In genomic region chr2:177331446-177331997, GRCh38 we compare ENCODE assay signal across 14 cellular contexts.
DNase-seq lines count a peak whose midpoint lies in the region; ATAC-seq, FAIRE-seq and TF ChIP-seq lines count a peak whose summit lies in the region.
"Had no signal": no experiment of that assay in that cellular context is flagged by ENCODE, and none has a peak within 500 bp of the region (broad histone marks: within the 10 kb centered on the region; RNA-seq: fewer than 3 reads in every experiment).

No MANE protein-coding gene starts in this region.

- no peak for TF ChIP-seq POLR2A in HepG2 (IDR thresholded peaks at IDR 0.05; ENCODE audit: insufficient read depth in 1 of 2, low read depth in 2 of 2, low read length in 2 of 2)
- no peak for TF ChIP-seq POLR2A in right lobe of liver (IDR thresholded peaks at IDR 0.05)
- no peak for TF ChIP-seq POLR2A in breast epithelium (IDR thresholded peaks at IDR 0.05)

- H3K27ac ChIP-seq in HepG2 (ENCODE audit: extremely low read length, insufficient read depth, low read length) (peak overlapping the region; percentile 1), right lobe of liver (peak overlapping the region in 1 of 3 donors; percentile 39), fibroblast of lung (ENCODE audit: insufficient read depth, low read length) (no peak overlapping the region), breast epithelium (no peak overlapping the region)
- H3K27ac ChIP-seq: brain microvascular endothelial cell had no signal

- no peaks in the 10 kb centered on the region for H3K27me3 Mint-ChIP-seq in osteocyte (ENCODE audit: unreplicated experiment)
- H3K27me3 Mint-ChIP-seq: effector memory CD8-positive, alpha-beta T cell had no signal

- H3K9me3 Mint-ChIP-seq in osteocyte (ENCODE audit: unreplicated experiment): no peaks in the 10 kb centered on the region
- H3K9me3 Mint-ChIP-seq: CD8-positive, alpha-beta T cell; effector memory CD8-positive, alpha-beta T cell; T-helper 1 cell treated with Interleukin-12 subunit alpha and Interleukin-12 subunit beta and Interleukin-4 antibody, amounts not matched to agents 30 μg/mL and 1 μg/mL, for 36 hours had no signal

- no peak for TF ChIP-seq CTCF in HepG2 (CRISPR knock-in tag; IDR thresholded peaks at IDR 0.05)
- no peak for TF ChIP-seq CTCF in right lobe of liver (IDR thresholded peaks at IDR 0.05)
- no peak for TF ChIP-seq CTCF in fibroblast of lung (conservative IDR thresholded peaks at IDR 0.05 in 1 of 2, IDR thresholded peaks at IDR 0.05 in 1 of 2; ENCODE audit: low read depth in 1 of 2, low read length in 2 of 2)
- no peak for TF ChIP-seq CTCF in osteocyte (IDR thresholded peaks at IDR 0.05)
- TF ChIP-seq CTCF in breast epithelium (IDR thresholded peaks at IDR 0.05): no peak

- POLR2A ChIA-PET in HepG2 (lab: Yijun Ruan, JAX): interaction anchor here (0.7 to 0.8 kb wide), 3 partner anchors 67 to 167 kb away, joined by 3 to 4 read pairs (median 3); partner anchors contain the start of gene NFE2L2

- H3K4me1 ChIP-seq in HepG2 (ENCODE audit: insufficient read depth, low read length) (peaks cover 32% of the 10 kb centered on the region), right lobe of liver (peaks cover 0 to 9% (median 0%) of the 10 kb centered on the region in 4 donors), fibroblast of lung (ENCODE audit: control insufficient read depth, extremely low read depth, insufficient read depth, low read length) (peaks cover 6% of the 10 kb centered on the region), breast epithelium (no peaks in the 10 kb centered on the region)

- H3K27ac Mint-ChIP-seq in osteocyte (ENCODE audit: unreplicated experiment): peak overlapping the region; percentile 55
- H3K27ac Mint-ChIP-seq: CD8-positive, alpha-beta T cell; effector memory CD8-positive, alpha-beta T cell; T-helper 1 cell treated with Interleukin-12 subunit alpha and Interleukin-12 subunit beta and Interleukin-4 antibody, amounts not matched to agents 30 μg/mL and 1 μg/mL, for 36 hours had no signal

- TF ChIP-seq EP300 in HepG2 (IDR thresholded peaks at IDR 0.05; ENCODE audit: low read depth in 2 of 2, low read length in 2 of 2) (no peak), HepG2 (CRISPR knock-in tag; IDR thresholded peaks at IDR 0.05; ENCODE audit: borderline replicate concordance) (no peak)

- no peaks in the 10 kb centered on the region for H3K36me3 Mint-ChIP-seq in osteocyte (ENCODE audit: unreplicated experiment)
- H3K36me3 Mint-ChIP-seq: CD8-positive, alpha-beta T cell had no signal

- WGBS in HepG2 (ENCODE audit: low lambda C conversion rate): 91% methylated on average over 8 of the region's 8 CpGs
- WGBS in right lobe of liver (ENCODE audit: insufficient coverage, low coverage, low lambda C conversion rate, missing lambda C conversion rate): 61% methylated on average over 6 of the region's 8 CpGs

- H3K36me3 ChIP-seq in HepG2 (replicated peaks in 1 of 2; ENCODE audit: control insufficient read depth in 1 of 2, insufficient read depth in 2 of 2, low read length in 2 of 2) (peaks cover 5 to 14% of the 10 kb centered on the region in 2 experiments; a peak in 1 of 5 replicates), right lobe of liver (no peaks in the 10 kb centered on the region), fibroblast of lung (ENCODE audit: control insufficient read depth, insufficient read depth, low read length) (no peaks in the 10 kb centered on the region), breast epithelium (no peaks in the 10 kb centered on the region)
- H3K36me3 ChIP-seq: brain microvascular endothelial cell had no signal

- no peaks in the 10 kb centered on the region for H4K20me1 ChIP-seq in HepG2 (ENCODE audit: insufficient read depth, low read length)
- no peaks in the 10 kb centered on the region for H4K20me1 ChIP-seq in fibroblast of lung (ENCODE audit: control insufficient read depth, extremely low read depth, insufficient read depth, low read length)

- DNase-seq in HepG2 (ENCODE audit: low spot score): no peak
- no peak for DNase-seq in right lobe of liver
- DNase-seq in fibroblast of lung (ENCODE audit: low read depth in 2 of 2): no peak
- DNase-seq in osteocyte (ENCODE audit: extremely low spot score, unreplicated experiment): no peak
- no peak for DNase-seq in breast epithelium (ENCODE audit: low spot score in 2 of 2)
- DNase-seq in activated CD4-positive, alpha-beta T cell treated with anti-CD3 and anti-CD28 coated beads, Interleukin-2, amount 50 U/mL, for 4 hours: no peak
- DNase-seq: activated CD4-positive, alpha-beta T cell treated with anti-CD3 and anti-CD28 coated beads for 1 hour; GOT3 had no signal

- H3K4me3 ChIP-seq in HepG2 (replicated peaks in 1 of 3; ENCODE audit: insufficient read depth in 1 of 3, low read depth in 2 of 3, low read length in 3 of 3): no peak overlapping the region
- no peak overlapping the region for H3K4me3 ChIP-seq in right lobe of liver
- H3K4me3 ChIP-seq in fibroblast of lung (replicated peaks in 1 of 4; ENCODE audit: control extremely low read depth in 1 of 4, insufficient read depth in 1 of 4, low read depth in 3 of 4, low read length in 4 of 4): no peak overlapping the region
- no peak overlapping the region for H3K4me3 ChIP-seq in breast epithelium

- H3K9me3 ChIP-seq in HepG2 (ENCODE audit: low read length) (no peaks in the 10 kb centered on the region), right lobe of liver (no peaks in the 10 kb centered on the region), fibroblast of lung (ENCODE audit: control insufficient read depth, insufficient read depth, low read depth, low read length) (no peaks in the 10 kb centered on the region), breast epithelium (no peaks in the 10 kb centered on the region)

- H3K9ac ChIP-seq in HepG2 (ENCODE audit: insufficient read depth, low read depth, low read length) (no peak overlapping the region), fibroblast of lung (ENCODE audit: insufficient read depth, low read length) (no peak overlapping the region)

- BruUV-seq in HepG2 (replicated peaks; lab: Mats Ljungman, UMichigan): no TSS peak

- H2AFZ ChIP-seq in HepG2 (ENCODE audit: low read length) (no peak overlapping the region), fibroblast of lung (ENCODE audit: low read length) (peak overlapping the region; percentile 85)

- H3K79me2 ChIP-seq in HepG2 (ENCODE audit: insufficient read depth, low read length) (no peaks in the 10 kb centered on the region), fibroblast of lung (ENCODE audit: control insufficient read depth, insufficient read depth, low read length) (no peaks in the 10 kb centered on the region)

- in situ Hi-C loops in HepG2 (cut with HindIII; ENCODE audit: extremely low pct_ligation_motif_present, low pct_unique_long_range_greater_than_20kb): loop anchor here (5.0 to 10.0 kb wide), 5 partner anchors 69 to 391 kb away; partner anchors contain the start of gene NFE2L2

- TF ChIP-seq RAD21 in HepG2 (CRISPR knock-in tag; IDR thresholded peaks at IDR 0.05): no peak

- FAIRE-seq in HepG2 (lab: Jason Lieb, UNC): no peak

- H3K4me1 Mint-ChIP-seq in osteocyte (ENCODE audit: unreplicated experiment): peaks cover 16% of the 10 kb centered on the region

- CTCF ChIA-PET in HepG2 (lab: Yijun Ruan, JAX; ENCODE audit: low intra/inter-chr PET ratio, low total read pairs): interaction anchor here (2.8 to 5.3 kb wide), 3 partner anchors 68 to 168 kb away, joined by 24 to 95 read pairs (median 47); partner anchors contain the start of gene NFE2L2

- H3K4me3 Mint-ChIP-seq in osteocyte (ENCODE audit: unreplicated experiment): no peak overlapping the region
- H3K4me3 Mint-ChIP-seq: CD8-positive, alpha-beta T cell; effector memory CD8-positive, alpha-beta T cell; T-helper 1 cell treated with Interleukin-12 subunit alpha and Interleukin-12 subunit beta and Interleukin-4 antibody, amounts not matched to agents 30 μg/mL and 1 μg/mL, for 36 hours had no signal

- ATAC-seq in HepG2: no peak
- ATAC-seq in right lobe of liver: no peak
- ATAC-seq in HG02610 (IDR thresholded peaks at IDR 0.05; ENCODE audit: unreplicated experiment): no peak
- ATAC-seq in GM21381 (IDR thresholded peaks at IDR 0.05; ENCODE audit: unreplicated experiment): no peak

- no peak overlapping the region for H3K4me2 ChIP-seq in HepG2 (ENCODE audit: low read depth, low read length)
- H3K4me2 ChIP-seq in fibroblast of lung (ENCODE audit: extremely low read depth, insufficient read depth, low read length): peak overlapping the region; percentile 32

- H3K27me3 ChIP-seq in HepG2 (ENCODE audit: control insufficient read depth in 1 of 2, insufficient read depth in 2 of 2, low read length in 2 of 2): no peaks in the 10 kb centered on the region
- H3K27me3 ChIP-seq in right lobe of liver: no peaks in the 10 kb centered on the region
- no peaks in the 10 kb centered on the region for H3K27me3 ChIP-seq in fibroblast of lung (ENCODE audit: control insufficient read depth, insufficient read depth, low read length)
- no peaks in the 10 kb centered on the region for H3K27me3 ChIP-seq in breast epithelium
- H3K27me3 ChIP-seq: brain microvascular endothelial cell had no signal

- intact Hi-C loops in HepG2 (cut with micrococcal nuclease; ENCODE audit: unreplicated experiment) (loop anchor here (10.0 kb wide), 1 partner anchor 107 kb away; no protein-coding TSS in a partner anchor), right lobe of liver (cut with DNase I) (loop anchor here (5.0 to 10.0 kb wide), 4 partner anchors 69 to 273 kb away; partner anchors contain the start of gene NFE2L2 (in 1 of the 2)), breast epithelium (cut with DNase I; ENCODE audit: low total_unique reads) (loop anchor here (5.0 kb wide), 1 partner anchor 169 kb away; no protein-coding TSS in a partner anchor)

TF ChIP-seq in HepG2, 621 proteins besides CTCF, POLR2A, EP300 and RAD21:
- TF ChIP-seq MYPOP (CRISPR knock-in tag; IDR thresholded peaks at IDR 0.05) (no peak), MAFK (conservative IDR thresholded peaks at IDR 0.05 in 1 of 2, IDR thresholded peaks at IDR 0.05 in 1 of 2; ENCODE audit: low read length in 2 of 2) (peak in 1 of 2 experiments; percentile 59; a peak in 2 of 4 replicates), THAP11 (CRISPR knock-in tag; IDR thresholded peaks at IDR 0.05) (0 out of 2 replicates have a peak, but pooled peaks have one; percentile 0), SP5 (CRISPR knock-in tag; IDR thresholded peaks at IDR 0.05; ENCODE audit: borderline replicate concordance, low read depth) (no peak)
